In the genomic region with DNA sequence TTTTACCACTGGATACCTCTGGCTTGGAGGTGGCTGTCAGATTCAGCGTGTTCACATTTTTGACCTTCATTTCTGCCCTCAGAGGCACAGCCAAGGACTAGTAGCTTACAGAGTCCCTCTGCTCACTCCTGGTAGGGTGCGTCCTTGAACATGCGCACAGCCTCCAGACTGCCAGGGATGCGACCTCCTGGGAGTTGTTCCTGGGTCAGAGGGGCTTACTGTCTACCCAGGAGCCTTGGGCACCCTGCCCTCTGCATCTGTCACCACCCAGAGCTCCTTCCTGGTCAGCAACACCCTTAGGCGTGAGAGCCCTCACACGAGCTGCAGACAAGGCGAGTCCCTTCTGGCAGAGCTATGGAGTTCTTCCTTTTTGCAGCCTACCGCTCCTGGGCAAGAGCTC, we compare ENCODE assay signal across 13 cellular contexts. TPM values are rescaled to one million over a fixed set of nuclear protein-coding genes. Genes with fewer than 3 reads are reported as not detected.
DNase-seq lines count a peak whose midpoint lies in the region; ATAC-seq, FAIRE-seq and TF ChIP-seq lines count a peak whose summit lies in the region.
"Had no signal": no experiment of that assay in that cellular context is flagged by ENCODE, and none has a peak within 500 bp of the region (broad histone marks: within the 10 kb centered on the region; RNA-seq: fewer than 3 reads in every experiment).

No MANE protein-coding gene starts in this region.

- H2BK15ac ChIP-seq in mesenchymal stem cell (ENCODE audit: low read depth, poor library complexity, severe bottlenecking) = peak overlapping the region; percentile 12

- H3K9me3 ChIP-seq in mesenchymal stem cell (ENCODE audit: control insufficient read depth, low read length) = no peaks in the 10 kb centered on the region
- H3K9me3 ChIP-seq: right lobe of liver, stomach had no signal

- peaks cover 50% of the 10 kb centered on the region for H3K79me2 ChIP-seq in ACC112 (ENCODE audit: control insufficient read depth, insufficient read depth, low read length, unreplicated experiment)

- FAIRE-seq in GM19239 (lab: Jason Lieb, UNC) = no peak
- FAIRE-seq: colon, D721Med had no signal

- no peaks in the 10 kb centered on the region for H3K27me3 ChIP-seq in ACC112 (ENCODE audit: insufficient read depth, low read length)
- H3K27me3 ChIP-seq in mesenchymal stem cell (ENCODE audit: control insufficient read depth in 1 of 2, insufficient read depth in 1 of 2, low read length in 2 of 2) = peaks cover 0 to 9% of the 10 kb centered on the region in 2 experiments
- H3K27me3 ChIP-seq: right lobe of liver, stomach had no signal

- TF ChIP-seq CTCF in HFF-Myc (IDR thresholded peaks at IDR 0.05; ENCODE audit: low read depth, low read length, missing control alignments) (no peak), omental fat pad (IDR thresholded peaks at IDR 0.05) (no peak)

- peaks cover 13% of the 10 kb centered on the region for H3K36me3 Mint-ChIP-seq in activated naive CD8-positive, alpha-beta T cell treated with anti-CD3 and anti-CD28 coated beads, Interleukin-2, amount 10 ng/mL, durations not matched to agents 7 days and 5 days

- H3K27ac Mint-ChIP-seq in activated naive CD8-positive, alpha-beta T cell treated with anti-CD3 and anti-CD28 coated beads, Interleukin-2, amount 10 ng/mL, durations not matched to agents 7 days and 5 days = peak overlapping the region; percentile 52

- no peak overlapping the region for H3K4me2 ChIP-seq in mesenchymal stem cell (ENCODE audit: low read length, poor library complexity, severe bottlenecking)

- H4K8ac ChIP-seq in mesenchymal stem cell (ENCODE audit: low read length) = no peak overlapping the region

- H3K4me1 Mint-ChIP-seq in activated naive CD8-positive, alpha-beta T cell treated with anti-CD3 and anti-CD28 coated beads, Interleukin-2, amount 10 ng/mL, durations not matched to agents 7 days and 5 days = peaks cover 38% of the 10 kb centered on the region

- no peak overlapping the region for H2AFZ ChIP-seq in ACC112 (ENCODE audit: low read length, unreplicated experiment)
- H2AFZ ChIP-seq in mesenchymal stem cell (ENCODE audit: low read depth, low read length) = no peak overlapping the region

- H3K79me1 ChIP-seq in mesenchymal stem cell (replicated peaks; ENCODE audit: low read length, poor library complexity, severe bottlenecking) = peaks cover 35% of the 10 kb centered on the region

- H4K91ac ChIP-seq in mesenchymal stem cell (ENCODE audit: low read length) = no peak overlapping the region

- H2BK5ac ChIP-seq in mesenchymal stem cell (ENCODE audit: low read depth, low read length, poor library complexity, severe bottlenecking) = no peak overlapping the region

- no peaks in the 10 kb centered on the region for H3K9me3 Mint-ChIP-seq in activated naive CD8-positive, alpha-beta T cell treated with anti-CD3 and anti-CD28 coated beads, Interleukin-2, amount 10 ng/mL, durations not matched to agents 7 days and 5 days

- POLR2A ChIA-PET in activated naive CD8-positive, alpha-beta T cell treated with anti-CD3 and anti-CD28 coated beads, Interleukin-2, amount 10 ng/mL, durations not matched to agents 7 days and 5 days (lab: Charles Lee) = interaction anchor here (0.6 to 0.9 kb wide), 2 partner anchors 14 to 183 kb away, joined by 3 to 7 read pairs; no protein-coding TSS in a partner anchor

- WGBS in mesenchymal stem cell = 97% methylated on average over 8 of the region's 8 CpGs

- ATAC-seq in activated naive CD8-positive, alpha-beta T cell treated with anti-CD3 and anti-CD28 coated beads, Interleukin-2, amount 10 ng/mL, durations not matched to agents 7 days and 5 days (ENCODE audit: low read depth) = no peak
- ATAC-seq in omental fat pad (ENCODE audit: low FRiP score) = no peak
- no peak for ATAC-seq in HG02884 (IDR thresholded peaks at IDR 0.05; ENCODE audit: unreplicated experiment)
- ATAC-seq: right lobe of liver had no signal

- H3K4me1 ChIP-seq in ACC112 (ENCODE audit: control insufficient read depth, insufficient read depth, low read length, unreplicated experiment) = peaks cover 20% of the 10 kb centered on the region
- peaks cover 10% of the 10 kb centered on the region for H3K4me1 ChIP-seq in mesenchymal stem cell (ENCODE audit: control insufficient read depth, insufficient read depth, low read depth, low read length)

- no peak overlapping the region for H3K27ac ChIP-seq in ACC112 (ENCODE audit: low read depth, low read length)
- no peak overlapping the region for H3K27ac ChIP-seq in mesenchymal stem cell (ENCODE audit: low read length, poor library complexity, severe bottlenecking)
- H3K27ac ChIP-seq: right lobe of liver, stomach had no signal

- DNase-seq in HFF-Myc (ENCODE audit: extremely low read depth, low read depth) (no peak), mesenchymal stem cell (no peak), omental fat pad (ENCODE audit: low spot score) (no peak), NCI-H748 (lab: John Stamatoyannopoulos, UW; ENCODE audit: unreplicated experiment) (no peak), GM19239 (ENCODE audit: insufficient read length, low spot score) (no peak)
- DNase-seq in activated naive CD8-positive, alpha-beta T cell treated with anti-CD3 and anti-CD28 coated beads, Interleukin-2, amount 10 ng/mL, durations not matched to agents 7 days and 5 days = no peak
- DNase-seq: activated CD4-positive, alpha-beta T cell treated with anti-CD3 and anti-CD28 coated beads, Interleukin-2, amount 50 U/mL, for 1 hour; stomach had no signal

- no peak overlapping the region for H3K14ac ChIP-seq in mesenchymal stem cell (ENCODE audit: low read length in 2 of 2)

- peak overlapping the region; percentile 31 for H2AK5ac ChIP-seq in mesenchymal stem cell (ENCODE audit: low read length, severe bottlenecking)

- H3K9ac ChIP-seq in mesenchymal stem cell (ENCODE audit: low read length) = peak overlapping the region; percentile 93

- no peaks in the 10 kb centered on the region for H3K27me3 Mint-ChIP-seq in activated naive CD8-positive, alpha-beta T cell treated with anti-CD3 and anti-CD28 coated beads, Interleukin-2, amount 10 ng/mL, durations not matched to agents 7 days and 5 days

- H3K18ac ChIP-seq in mesenchymal stem cell (ENCODE audit: low read depth in 1 of 2, low read length in 2 of 2) = no peak overlapping the region

- H3K4ac ChIP-seq in mesenchymal stem cell (ENCODE audit: low read depth in 1 of 2, low read length in 2 of 2) = no peak overlapping the region

- H2BK120ac ChIP-seq in mesenchymal stem cell (ENCODE audit: low read depth, low read length) = no peak overlapping the region

- H3K23ac ChIP-seq in mesenchymal stem cell (ENCODE audit: low read length in 2 of 2) = no peak overlapping the region

- peak overlapping the region; percentile 82 for H3K4me3 Mint-ChIP-seq in activated naive CD8-positive, alpha-beta T cell treated with anti-CD3 and anti-CD28 coated beads, Interleukin-2, amount 10 ng/mL, durations not matched to agents 7 days and 5 days

- H3K4me3 ChIP-seq in ACC112 (ENCODE audit: low read depth, low read length) = peak overlapping the region; percentile 14; the same call in 1 of the 2 replicates
- peak overlapping the region; percentile 97 for H3K4me3 ChIP-seq in HFF-Myc (replicated peaks; ENCODE audit: low read depth, low read length)
- H3K4me3 ChIP-seq in mesenchymal stem cell (ENCODE audit: insufficient read depth in 1 of 2, low read depth in 1 of 2, low read length in 2 of 2) = peak overlapping the region in 1 of 2 experiments; percentile 93
- H3K4me3 ChIP-seq: right lobe of liver had no signal

- no peak overlapping the region for H2BK12ac ChIP-seq in mesenchymal stem cell (ENCODE audit: low read length in 2 of 2)

- H3K36me3 ChIP-seq in ACC112 (ENCODE audit: insufficient read depth, low read length) (no peaks in the 10 kb centered on the region), mesenchymal stem cell (ENCODE audit: control insufficient read depth in 1 of 2, insufficient read depth in 2 of 2, low read depth in 1 of 2, low read length in 2 of 2) (peaks cover 25 to 40% of the 10 kb centered on the region in 2 experiments)

RNA-seq across cellular contexts. Expression of gene SLX9, which starts 1.7 kb away (rescaled TPM):
- total RNA-seq in activated naive CD8-positive, alpha-beta T cell treated with anti-CD3 and anti-CD28 coated beads, Interleukin-2, amount 10 ng/mL, durations not matched to agents 7 days and 5 days = 10 to 100 TPM; 44.2 to 44.3 TPM
- polyA plus RNA-seq in mesenchymal stem cell (2013, experiment 1 of 2) = 14.7 TPM
- polyA plus RNA-seq in mesenchymal stem cell (2013, experiment 2 of 2) = 15.1 TPM
- total RNA-seq in omental fat pad = 10 to 100 TPM; 11.9 to 26.2 (median 16.1) TPM

RNA-seq across cellular contexts. Expression of gene ITGB2, which starts 20.9 kb away (rescaled TPM):
- total RNA-seq in activated naive CD8-positive, alpha-beta T cell treated with anti-CD3 and anti-CD28 coated beads, Interleukin-2, amount 10 ng/mL, durations not matched to agents 7 days and 5 days = 100 to 1,000 TPM; 416 to 452 TPM
- polyA plus RNA-seq in mesenchymal stem cell (2013, experiment 1 of 2) = 0.40 TPM
- polyA plus RNA-seq in mesenchymal stem cell (2013, experiment 2 of 2) = 0.14 TPM
- total RNA-seq in omental fat pad = 100 to 1,000 TPM in 3 of 4 donors, 10 to 100 TPM in 1; 98.5 to 581 (median 217) TPM
